Comparison of ENCODE assay signal across 1 cellular context in the genomic region with DNA sequence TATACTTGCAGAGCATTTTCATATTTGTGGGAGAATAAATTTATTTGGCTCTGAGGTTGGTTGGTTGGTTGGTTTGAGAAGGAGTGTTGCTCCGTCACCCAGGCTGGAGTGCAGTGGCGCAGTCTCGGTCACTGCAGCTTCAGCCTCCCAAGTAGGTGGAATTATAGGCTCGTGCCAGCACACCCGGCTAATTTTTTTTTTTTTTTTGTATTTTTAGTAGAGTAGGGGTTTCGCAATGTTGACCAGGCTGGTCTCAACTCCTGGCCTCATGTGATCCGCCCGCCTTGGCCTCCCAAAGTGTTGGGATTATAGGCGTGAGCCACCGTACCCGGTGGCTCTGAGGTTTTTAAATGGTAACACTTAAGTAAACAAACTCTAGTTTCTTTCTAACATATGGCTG.
TF ChIP-seq lines count a peak whose summit lies in the region.

No MANE protein-coding gene starts in this region.

TF ChIP-seq in HepG2, 621 proteins besides CTCF, POLR2A, EP300 and RAD21 (continued from another document):
- TF ChIP-seq ZNF251 (CRISPR knock-in tag; IDR thresholded peaks at IDR 0.05): no peak
- no peak for TF ChIP-seq ZBTB33 (CRISPR knock-in tag; IDR thresholded peaks at IDR 0.05)
- no peak for TF ChIP-seq ZNF280B (CRISPR knock-in tag; IDR thresholded peaks at IDR 0.05; ENCODE audit: borderline replicate concordance)
- TF ChIP-seq, protein P1, sequence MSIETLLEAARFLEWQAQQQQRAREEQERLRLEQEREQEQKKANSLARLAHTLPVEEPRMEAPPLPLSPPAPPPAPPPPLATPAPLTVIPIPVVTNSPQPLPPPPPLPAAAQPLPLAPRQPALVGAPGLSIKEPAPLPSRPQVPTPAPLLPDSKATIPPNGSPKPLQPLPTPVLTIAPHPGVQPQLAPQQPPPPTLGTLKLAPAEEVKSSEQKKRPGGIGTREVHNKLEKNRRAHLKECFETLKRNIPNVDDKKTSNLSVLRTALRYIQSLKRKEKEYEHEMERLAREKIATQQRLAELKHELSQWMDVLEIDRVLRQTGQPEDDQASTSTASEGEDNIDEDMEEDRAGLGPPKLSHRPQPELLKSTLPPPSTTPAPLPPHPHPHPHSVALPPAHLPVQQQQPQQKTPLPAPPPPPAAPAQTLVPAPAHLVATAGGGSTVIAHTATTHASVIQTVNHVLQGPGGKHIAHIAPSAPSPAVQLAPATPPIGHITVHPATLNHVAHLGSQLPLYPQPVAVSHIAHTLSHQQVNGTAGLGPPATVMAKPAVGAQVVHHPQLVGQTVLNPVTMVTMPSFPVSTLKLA (IDR thresholded peaks at IDR 0.05): no peak
- no peak for TF ChIP-seq ISL2 (CRISPR knock-in tag; IDR thresholded peaks at IDR 0.05)
- TF ChIP-seq, protein P2, sequence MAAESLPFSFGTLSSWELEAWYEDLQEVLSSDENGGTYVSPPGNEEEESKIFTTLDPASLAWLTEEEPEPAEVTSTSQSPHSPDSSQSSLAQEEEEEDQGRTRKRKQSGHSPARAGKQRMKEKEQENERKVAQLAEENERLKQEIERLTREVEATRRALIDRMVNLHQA (CRISPR knock-in tag; IDR thresholded peaks at IDR 0.05): no peak
- TF ChIP-seq FIP1L1 (IDR thresholded peaks at IDR 0.05; ENCODE audit: borderline replicate concordance, insufficient read depth, low read depth, low read length): no peak
- no peak for TF ChIP-seq RBM22 (optimal IDR thresholded peaks at IDR 0.05; ENCODE audit: low read length)
- TF ChIP-seq ZBTB46 (CRISPR knock-in tag; IDR thresholded peaks at IDR 0.05; ENCODE audit: borderline replicate concordance): no peak
- TF ChIP-seq SP5 (CRISPR knock-in tag; IDR thresholded peaks at IDR 0.05; ENCODE audit: borderline replicate concordance, low read depth): no peak
- TF ChIP-seq KDM2A (CRISPR knock-in tag; IDR thresholded peaks at IDR 0.05; ENCODE audit: borderline replicate concordance, low read depth): no peak
- TF ChIP-seq KDM3A (CRISPR knock-in tag; IDR thresholded peaks at IDR 0.05; ENCODE audit: low read depth): no peak
- no peak for TF ChIP-seq ZSCAN31 (CRISPR knock-in tag; IDR thresholded peaks at IDR 0.05; ENCODE audit: low read depth)
- no peak for TF ChIP-seq ZNF780A (CRISPR knock-in tag; IDR thresholded peaks at IDR 0.05)
